ENCODE assay signal across 15 cellular contexts in genomic region chr12:120842595-120842994, GRCh38.
A peak's percentile ranks its signal among the peaks of the same experiment; 100 is the strongest.
DNase-seq lines count a peak whose midpoint lies in the region; ATAC-seq lines count a peak whose summit lies in the region.
"Had no signal": no experiment of that assay in that cellular context is flagged by ENCODE, and none has a peak within 500 bp of the region (broad histone marks: within the 10 kb centered on the region; RNA-seq: fewer than 3 reads in every experiment).

No MANE protein-coding gene starts in this region.

- DNase-seq in NCI-H524 (lab: John Stamatoyannopoulos, UW) (peak; percentile 16 to 50), NCI-H524 treated with DMSO at 0.1 percent for 48 hours (lab: John Stamatoyannopoulos, UW) (no peak), SK-N-MC (ENCODE audit: low read depth, low spot score) (no peak), iris pigment epithelial cell (ENCODE audit: low read depth) (peak; percentile 25), NCI-H1436 treated with DMSO at 0.1 percent for 48 hours (lab: John Stamatoyannopoulos, UW) (no peak), NCI-H2107 (lab: John Stamatoyannopoulos, UW) (no peak), NCI-H446 (lab: John Stamatoyannopoulos, UW) (no peak)
- DNase-seq: 8988T, HFFc6, Karpas-422, NCI-H1048, NCI-H1436, NCI-H2029, SJCRH30 had no signal

- H3K9ac ChIP-seq in SK-N-MC (ENCODE audit: insufficient read length), result no peak overlapping the region

- H3K27ac ChIP-seq in SK-N-MC, result 0 out of 2 replicates have a peak overlapping the region, but pooled peaks have one; percentile 19
- H3K27ac ChIP-seq: SJCRH30 had no signal

- H3K36me3 ChIP-seq in SK-N-MC (ENCODE audit: insufficient read depth, low read length), result no peaks in the 10 kb centered on the region
- H3K36me3 ChIP-seq: SJCRH30 had no signal

- no peaks in the 10 kb centered on the region for H3K9me3 ChIP-seq in SK-N-MC (ENCODE audit: low read depth, low read length)
- H3K9me3 ChIP-seq: SJCRH30 had no signal

- no peak for ATAC-seq in GM21423 (IDR thresholded peaks at IDR 0.05; ENCODE audit: unreplicated experiment)

- no peak overlapping the region for H3K4me3 ChIP-seq in SK-N-MC
- H3K4me3 ChIP-seq: SJCRH30 had no signal

Comparison
In these comparisons a context has a peak if more than half of its experiments do, and no peak if none do; other contexts are left out.
1. DNase-seq: peak in NCI-H524 (2 of 2) and iris pigment epithelial cell (single experiment); none in NCI-H524 treated with DMSO at 0.1 percent for 48 hours (single experiment), SK-N-MC (single experiment), NCI-H1436 treated with DMSO at 0.1 percent for 48 hours (single experiment), NCI-H2107 (single experiment) and NCI-H446 (0 of 2).